In genomic region chr19:42281175-42282035, GRCh38 we compare ENCODE assay signal across 9 cellular contexts. TPM values are rescaled to one million over a fixed set of nuclear protein-coding genes. Genes with fewer than 3 reads are reported as not detected.
DNase-seq lines count a peak whose midpoint lies in the region; ATAC-seq and TF ChIP-seq lines count a peak whose summit lies in the region.
"Had no signal": no experiment of that assay in that cellular context is flagged by ENCODE, and none has a peak within 500 bp of the region (broad histone marks: within the 10 kb centered on the region; RNA-seq: fewer than 3 reads in every experiment).

No MANE protein-coding gene starts in this region.

- H3K27me3 Mint-ChIP-seq in activated naive CD8-positive, alpha-beta T cell treated with anti-CD3 and anti-CD28 coated beads, Interleukin-2, amount 10 ng/mL, durations not matched to agents 7 days and 5 days = no peaks in the 10 kb centered on the region

- peak overlapping the region; percentile 91 to 99 (median 96) for H3K27ac ChIP-seq in heart right ventricle

- no peaks in the 10 kb centered on the region for H3K9me3 Mint-ChIP-seq in activated naive CD8-positive, alpha-beta T cell treated with anti-CD3 and anti-CD28 coated beads, Interleukin-2, amount 10 ng/mL, durations not matched to agents 7 days and 5 days
- H3K9me3 Mint-ChIP-seq: brain had no signal

- H3K4me3 ChIP-seq in heart right ventricle = peak overlapping the region; percentile 63 to 94 (median 82)

- peaks cover 47 to 87% (median 80%) of the 10 kb centered on the region in 9 donors for H3K4me1 ChIP-seq in heart right ventricle

- no peak for TF ChIP-seq CTCF in heart right ventricle (IDR thresholded peaks at IDR 0.05)

- peaks cover 5% of the 10 kb centered on the region for H3K36me3 Mint-ChIP-seq in activated naive CD8-positive, alpha-beta T cell treated with anti-CD3 and anti-CD28 coated beads, Interleukin-2, amount 10 ng/mL, durations not matched to agents 7 days and 5 days

- DNase-seq in DMS153 (lab: John Stamatoyannopoulos, UW) = peak; percentile 32
- DNase-seq in DMS153 treated with DMSO at 0.1 percent for 48 hours (lab: John Stamatoyannopoulos, UW; ENCODE audit: unreplicated experiment) = no peak
- peak; percentile 77 for DNase-seq in NCI-H1694 treated with DMSO at 0.1 percent for 48 hours (lab: John Stamatoyannopoulos, UW)
- peak; percentile 62 for DNase-seq in activated naive CD8-positive, alpha-beta T cell treated with anti-CD3 and anti-CD28 coated beads, Interleukin-2, amount 10 ng/mL, durations not matched to agents 7 days and 5 days
- DNase-seq in heart right ventricle = peak; percentile 73 to 85
- peak in 8 of 10 donors; percentile 51 to 96 (median 76) for DNase-seq in posterior cingulate gyrus
- no peak for DNase-seq in cerebellum (ENCODE audit: low spot score)

- WGBS in heart right ventricle, 2 donors = 5 to 6% methylated on average over 26 of the region's 26 CpGs

- H3K4me3 Mint-ChIP-seq in activated naive CD8-positive, alpha-beta T cell treated with anti-CD3 and anti-CD28 coated beads, Interleukin-2, amount 10 ng/mL, durations not matched to agents 7 days and 5 days = no peak overlapping the region

- peaks cover 50% of the 10 kb centered on the region for H3K4me1 Mint-ChIP-seq in activated naive CD8-positive, alpha-beta T cell treated with anti-CD3 and anti-CD28 coated beads, Interleukin-2, amount 10 ng/mL, durations not matched to agents 7 days and 5 days

- POLR2A ChIA-PET in activated naive CD8-positive, alpha-beta T cell treated with anti-CD3 and anti-CD28 coated beads, Interleukin-2, amount 10 ng/mL, durations not matched to agents 7 days and 5 days (lab: Charles Lee) = interaction anchor here (0.6 to 7.1 kb wide), 4 partner anchors 11 to 322 kb away, joined by 3 to 73 read pairs (median 9); partner anchors contain the start of genes GSK3A and RABAC1

- H3K27me3 ChIP-seq in heart right ventricle = no peaks in the 10 kb centered on the region

- intact Hi-C loops in heart right ventricle (cut with DNase I) (loop anchor here in 3 of 10 donors (2.0 to 5.0 kb wide), 3 partner anchors 34 to 141 kb away; no protein-coding TSS in a partner anchor), posterior cingulate gyrus (cut with DNase I) (loop anchor here (2.0 kb wide), 1 partner anchor 27 kb away; the partner anchor contains the start of gene ERF)

- peaks cover 0 to 3% (median 0%) of the 10 kb centered on the region in 9 donors for H3K36me3 ChIP-seq in heart right ventricle

- no peak overlapping the region for H3K27ac Mint-ChIP-seq in activated naive CD8-positive, alpha-beta T cell treated with anti-CD3 and anti-CD28 coated beads, Interleukin-2, amount 10 ng/mL, durations not matched to agents 7 days and 5 days

- no peak for ATAC-seq in activated naive CD8-positive, alpha-beta T cell treated with anti-CD3 and anti-CD28 coated beads, Interleukin-2, amount 10 ng/mL, durations not matched to agents 7 days and 5 days (ENCODE audit: low read depth)
- ATAC-seq in heart right ventricle (peak; percentile 1 to 48 (median 31)), GM19452 (IDR thresholded peaks at IDR 0.05; ENCODE audit: unreplicated experiment) (no peak)

- no peaks in the 10 kb centered on the region for H3K9me3 ChIP-seq in heart right ventricle

RNA-seq across cellular contexts. Expression of gene CIC, which starts 12.4 kb away (rescaled TPM):
- total RNA-seq in activated naive CD8-positive, alpha-beta T cell treated with anti-CD3 and anti-CD28 coated beads, Interleukin-2, amount 10 ng/mL, durations not matched to agents 7 days and 5 days = 10 to 100 TPM; 84.4 to 92.2 TPM
- total RNA-seq in heart right ventricle = 10 to 100 TPM; 27.9 to 42.0 (median 32.0) TPM
- polyA plus RNA-seq in heart right ventricle = 10 to 100 TPM; 17.6 to 39.8 TPM
- 24.0 TPM for total RNA-seq in cerebellum

RNA-seq across cellular contexts. Expression of gene PRR19, which starts 20.5 kb away (rescaled TPM):
- under 1 TPM in 1 of 2 experiments, not detected in 1; 0.57 TPM for total RNA-seq in activated naive CD8-positive, alpha-beta T cell treated with anti-CD3 and anti-CD28 coated beads, Interleukin-2, amount 10 ng/mL, durations not matched to agents 7 days and 5 days
- under 1 TPM in 4 of 10 donors, not detected in 6; 0.16 to 0.21 (median 0.19) TPM for total RNA-seq in heart right ventricle
- under 1 TPM in 1 of 2 donors, not detected in 1; 0.16 TPM for polyA plus RNA-seq in heart right ventricle
- total RNA-seq in cerebellum = 1.4 TPM

RNA-seq across cellular contexts. Expression of gene PAFAH1B3, which starts 21.0 kb away (rescaled TPM):
- 10 to 100 TPM; 36.2 to 41.1 TPM for total RNA-seq in activated naive CD8-positive, alpha-beta T cell treated with anti-CD3 and anti-CD28 coated beads, Interleukin-2, amount 10 ng/mL, durations not matched to agents 7 days and 5 days
- total RNA-seq in heart right ventricle (1 to 10 TPM; 1.2 to 5.9 (median 2.6) TPM), cerebellum (83.7 TPM)
- 10 to 100 TPM in 1 of 2 donors, 1 to 10 TPM in 1; 5.0 to 10.4 TPM for polyA plus RNA-seq in heart right ventricle

RNA-seq across cellular contexts. Expression of gene ERF, which starts 26.5 kb away (rescaled TPM):
- 10 to 100 TPM; 51.1 to 57.5 TPM for total RNA-seq in activated naive CD8-positive, alpha-beta T cell treated with anti-CD3 and anti-CD28 coated beads, Interleukin-2, amount 10 ng/mL, durations not matched to agents 7 days and 5 days
- total RNA-seq in heart right ventricle (10 to 100 TPM; 29.8 to 40.2 (median 32.9) TPM), cerebellum (9.2 TPM)
- polyA plus RNA-seq in heart right ventricle = 10 to 100 TPM; 31.8 to 49.0 TPM

RNA-seq across cellular contexts. Expression of gene TMEM145, which starts 31.7 kb away (rescaled TPM):
- under 1 TPM; 0.54 to 0.94 TPM for total RNA-seq in activated naive CD8-positive, alpha-beta T cell treated with anti-CD3 and anti-CD28 coated beads, Interleukin-2, amount 10 ng/mL, durations not matched to agents 7 days and 5 days
- total RNA-seq in heart right ventricle = 1 to 10 TPM in 1 of 10 donors, under 1 TPM in 4, not detected in 5; 0.15 to 1.0 (median 0.49) TPM
- 1 to 10 TPM in 1 of 2 donors, under 1 TPM in 1; 0.32 to 1.0 TPM for polyA plus RNA-seq in heart right ventricle
- total RNA-seq in cerebellum = 40.8 TPM

Comparison
In these comparisons a context has a peak if more than half of its experiments do, and no peak if none do; other contexts are left out.
1. DNase-seq: peak in DMS153 (single experiment), NCI-H1694 treated with DMSO at 0.1 percent for 48 hours (single experiment), activated naive CD8-positive, alpha-beta T cell treated with anti-CD3 and anti-CD28 coated beads, Interleukin-2, amount 10 ng/mL, durations not matched to agents 7 days and 5 days (single experiment), heart right ventricle (2 of 2) and posterior cingulate gyrus (8 of 10); none in DMS153 treated with DMSO at 0.1 percent for 48 hours (single experiment) and cerebellum (single experiment).
2. ATAC-seq: peak in heart right ventricle (8 of 8); none in activated naive CD8-positive, alpha-beta T cell treated with anti-CD3 and anti-CD28 coated beads, Interleukin-2, amount 10 ng/mL, durations not matched to agents 7 days and 5 days (single experiment) and GM19452 (single experiment).
3. RNA of gene PAFAH1B3, which starts 21.0 kb away (total RNA-seq): 83.7 TPM in cerebellum (single experiment) and 36.2 to 41.1 TPM in activated naive CD8-positive, alpha-beta T cell treated with anti-CD3 and anti-CD28 coated beads, Interleukin-2, amount 10 ng/mL, durations not matched to agents 7 days and 5 days; 1.2 to 5.9 TPM in heart right ventricle; every median in the first group is over 4 times any median in the second.